ENCODE assay signal across 8 cellular contexts in the genomic region with DNA sequence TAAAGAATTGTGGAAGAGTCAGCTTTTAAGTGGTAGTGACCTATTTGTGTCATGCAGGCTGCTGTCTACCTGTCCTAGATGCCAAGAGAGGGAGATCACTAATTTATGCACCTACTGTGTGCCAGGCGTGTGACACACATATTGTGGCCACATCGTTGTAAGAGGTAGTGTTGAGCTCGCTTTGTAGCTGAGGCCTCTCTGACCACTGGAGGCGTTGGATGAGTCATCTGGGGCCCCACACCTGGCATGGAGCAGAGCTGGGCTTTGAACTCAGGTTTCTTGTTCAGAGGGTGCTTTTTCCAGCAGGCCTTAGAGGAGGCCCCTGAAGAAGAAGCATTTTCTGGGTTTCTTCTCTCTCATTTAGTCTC. TPM values are rescaled to one million over a fixed set of nuclear protein-coding genes. Genes with fewer than 3 reads are reported as not detected.
A peak's percentile ranks its signal among the peaks of the same experiment; 100 is the strongest.
DNase-seq lines count a peak whose midpoint lies in the region; ATAC-seq lines count a peak whose summit lies in the region.

No MANE protein-coding gene starts in this region.

- H3K27ac Mint-ChIP-seq in activated T-helper 2 cell treated with anti-CD3 and anti-CD28 coated beads, Interferon-gamma antibody, Interleukin-2, Interleukin-4, amounts not matched to agents 10 μg/mL and 5 μg/mL and 100 μg/mL, durations not matched to agents 14 hours and 24 hours and 36 hours, result peak overlapping the region; percentile 90

- ATAC-seq in HG03139 (IDR thresholded peaks at IDR 0.05; ENCODE audit: unreplicated experiment), result peak; percentile 82

- no peaks in the 10 kb centered on the region for H3K9me3 Mint-ChIP-seq in activated T-helper 2 cell treated with anti-CD3 and anti-CD28 coated beads, Interferon-gamma antibody, Interleukin-2, Interleukin-4, amounts not matched to agents 10 μg/mL and 5 μg/mL and 100 μg/mL, durations not matched to agents 14 hours and 24 hours and 36 hours

- peaks cover 53% of the 10 kb centered on the region for H3K36me3 Mint-ChIP-seq in activated T-helper 2 cell treated with anti-CD3 and anti-CD28 coated beads, Interferon-gamma antibody, Interleukin-2, Interleukin-4, amounts not matched to agents 10 μg/mL and 5 μg/mL and 100 μg/mL, durations not matched to agents 14 hours and 24 hours and 36 hours (ENCODE audit: low read depth)

- no peak overlapping the region for H3K4me3 Mint-ChIP-seq in activated T-helper 2 cell treated with anti-CD3 and anti-CD28 coated beads, Interferon-gamma antibody, Interleukin-2, Interleukin-4, amounts not matched to agents 10 μg/mL and 5 μg/mL and 100 μg/mL, durations not matched to agents 14 hours and 24 hours and 36 hours (ENCODE audit: low read depth)

- intact Hi-C loops in activated T-helper 2 cell treated with anti-CD3 and anti-CD28 coated beads, Interferon-gamma antibody, Interleukin-2, Interleukin-4, amounts not matched to agents 10 μg/mL and 5 μg/mL and 100 μg/mL, durations not matched to agents 14 hours and 24 hours and 36 hours (cut with micrococcal nuclease), result loop anchor here (1.0 to 5.0 kb wide), 4 partner anchors 22 to 112 kb away; no protein-coding TSS in a partner anchor

- peaks cover 68% of the 10 kb centered on the region for H3K4me1 Mint-ChIP-seq in activated T-helper 2 cell treated with anti-CD3 and anti-CD28 coated beads, Interferon-gamma antibody, Interleukin-2, Interleukin-4, amounts not matched to agents 10 μg/mL and 5 μg/mL and 100 μg/mL, durations not matched to agents 14 hours and 24 hours and 36 hours (ENCODE audit: low read depth)

- H3K27me3 Mint-ChIP-seq in activated T-helper 2 cell treated with anti-CD3 and anti-CD28 coated beads, Interferon-gamma antibody, Interleukin-2, Interleukin-4, amounts not matched to agents 10 μg/mL and 5 μg/mL and 100 μg/mL, durations not matched to agents 14 hours and 24 hours and 36 hours (ENCODE audit: low read depth), result no peaks in the 10 kb centered on the region

- DNase-seq in activated T-cell treated with anti-CD3 and anti-CD28 coated beads for 48 hours (ENCODE audit: low read depth) (peak; percentile 64), activated T-cell treated with anti-CD3 and anti-CD28 coated beads for 4 hours (no peak), NCI-H748 (lab: John Stamatoyannopoulos, UW; ENCODE audit: unreplicated experiment) (no peak), activated gamma-delta T cell treated with Interleukin-2 at 50 U/mL for 16 hours (no peak), iPS-NIHi7 (ENCODE audit: extremely low spot score) (no peak)
- peak; percentile 41 for DNase-seq in activated T-helper 2 cell treated with anti-CD3 and anti-CD28 coated beads, Interferon-gamma antibody, Interleukin-2, Interleukin-4, amounts not matched to agents 10 μg/mL and 5 μg/mL and 100 μg/mL, durations not matched to agents 14 hours and 24 hours and 36 hours (ENCODE audit: low spot score)
- peak; percentile 54 to 65 (median 55) for DNase-seq in stimulated activated CD4-positive, alpha-beta T cell treated with anti-CD3 and anti-CD28 coated beads, Interleukin-12 subunit alpha, Interleukin-12 subunit beta, amount 100 ng/mL, for 48 hours (ENCODE audit: low read depth in 2 of 3, low spot score in 1 of 3)

RNA-seq across cellular contexts. Expression of a gene that starts 52.3 kb away (rescaled TPM):
- total RNA-seq in activated T-helper 2 cell treated with anti-CD3 and anti-CD28 coated beads, Interferon-gamma antibody, Interleukin-2, Interleukin-4, amounts not matched to agents 10 μg/mL and 5 μg/mL and 100 μg/mL, durations not matched to agents 14 hours and 24 hours and 36 hours, result 35.1 and 35.8 TPM in 2 replicates

Comparison
In these comparisons a context has a peak if more than half of its experiments do, and no peak if none do; other contexts are left out.
1. DNase-seq: peak in activated T-cell treated with anti-CD3 and anti-CD28 coated beads for 48 hours (single experiment), activated T-helper 2 cell treated with anti-CD3 and anti-CD28 coated beads, Interferon-gamma antibody, Interleukin-2, Interleukin-4, amounts not matched to agents 10 μg/mL and 5 μg/mL and 100 μg/mL, durations not matched to agents 14 hours and 24 hours and 36 hours (single experiment) and stimulated activated CD4-positive, alpha-beta T cell treated with anti-CD3 and anti-CD28 coated beads, Interleukin-12 subunit alpha, Interleukin-12 subunit beta, amount 100 ng/mL, for 48 hours (3 of 3); none in activated T-cell treated with anti-CD3 and anti-CD28 coated beads for 4 hours (single experiment), NCI-H748 (single experiment), activated gamma-delta T cell treated with Interleukin-2 at 50 U/mL for 16 hours (single experiment) and iPS-NIHi7 (single experiment).